In genomic region chr16:30839523-30840227, GRCh38 we compare ENCODE assay signal across 18 cellular contexts.
DNase-seq lines count a peak whose midpoint lies in the region; ATAC-seq and TF ChIP-seq lines count a peak whose summit lies in the region.
"Had no signal": no experiment of that assay in that cellular context is flagged by ENCODE, and none has a peak within 500 bp of the region (broad histone marks: within the 10 kb centered on the region; RNA-seq: fewer than 3 reads in every experiment).

No MANE protein-coding gene starts in this region.

- no peak overlapping the region for H3K4me3 Mint-ChIP-seq in nephron
- H3K4me3 Mint-ChIP-seq: CD14-positive monocyte; stimulated activated memory B cell treated with anti-CD40 and anti-IgM and Interleukin-4, amounts not matched to agents 10 μg/mL and 1 μg/mL and 100 μg/mL, for 72 hours had no signal

- H3K36me3 Mint-ChIP-seq in nephron (ENCODE audit: low read depth): peaks cover 10% of the 10 kb centered on the region
- H3K36me3 Mint-ChIP-seq: CD14-positive monocyte; stimulated activated memory B cell treated with anti-CD40 and anti-IgM and Interleukin-4, amounts not matched to agents 10 μg/mL and 1 μg/mL and 100 μg/mL, for 72 hours had no signal

- H3K9me3 Mint-ChIP-seq in nephron: peaks cover 3% of the 10 kb centered on the region
- H3K9me3 Mint-ChIP-seq: stimulated activated memory B cell treated with anti-CD40 and anti-IgM and Interleukin-4, amounts not matched to agents 10 μg/mL and 1 μg/mL and 100 μg/mL, for 72 hours had no signal

- ATAC-seq in GM19351 (IDR thresholded peaks at IDR 0.05; ENCODE audit: unreplicated experiment): no peak
- no peak for ATAC-seq in GM21528 (IDR thresholded peaks at IDR 0.05; ENCODE audit: low FRiP score, unreplicated experiment)
- ATAC-seq: heart right ventricle; stimulated activated memory B cell treated with anti-CD40 and anti-IgM and Interleukin-4, amounts not matched to agents 10 μg/mL and 1 μg/mL and 100 μg/mL, for 72 hours had no signal

- peak overlapping the region in 2 of 3 experiments; percentile 39 to 67 for H3K27ac Mint-ChIP-seq in nephron
- H3K27ac Mint-ChIP-seq: CD14-positive monocyte; stimulated activated memory B cell treated with anti-CD40 and anti-IgM and Interleukin-4, amounts not matched to agents 10 μg/mL and 1 μg/mL and 100 μg/mL, for 72 hours had no signal

- H3K27me3 Mint-ChIP-seq in nephron (ENCODE audit: low read depth): peaks cover 4% of the 10 kb centered on the region
- H3K27me3 Mint-ChIP-seq: stimulated activated memory B cell treated with anti-CD40 and anti-IgM and Interleukin-4, amounts not matched to agents 10 μg/mL and 1 μg/mL and 100 μg/mL, for 72 hours had no signal

- peak; percentile 26 for DNase-seq in COR-L47 (lab: John Stamatoyannopoulos, UW)
- DNase-seq in NCI-H510A treated with DMSO at 0.1 percent for 48 hours (lab: John Stamatoyannopoulos, UW): peak; percentile 49
- DNase-seq in islet precursor cell: peak; percentile 76
- DNase-seq in NCI-H524 (lab: John Stamatoyannopoulos, UW): no peak
- DNase-seq in caudate nucleus (lab: John Stamatoyannopoulos, UW): no peak
- DNase-seq: activated CD8-positive, alpha-beta memory T cell treated with anti-CD3 and anti-CD28 coated beads for 24 hours; DMS153; heart right ventricle; NCI-H2081; NCI-H82; SK-N-SH; T-helper 9 cell had no signal

- H3K27ac ChIP-seq in caudate nucleus (ENCODE audit: low read depth, low read length): no peak overlapping the region
- H3K27ac ChIP-seq: heart right ventricle, neutrophil had no signal

- TF ChIP-seq CTCF in nephron (IDR thresholded peaks at IDR 0.05; ENCODE audit: unreplicated experiment in 3 of 3): no peak

- peaks cover 3% of the 10 kb centered on the region for H3K4me1 Mint-ChIP-seq in nephron

Comparison
In these comparisons a context has a peak if more than half of its experiments do, and no peak if none do; other contexts are left out.
1. DNase-seq: peak in COR-L47 (single experiment), NCI-H510A treated with DMSO at 0.1 percent for 48 hours (single experiment) and islet precursor cell (single experiment); none in NCI-H524 (0 of 2) and caudate nucleus (0 of 61).